ENCODE assay signal across 8 cellular contexts in genomic region chr1:206933333-206933945, GRCh38. TPM values are rescaled to one million over a fixed set of nuclear protein-coding genes. Genes with fewer than 3 reads are reported as not detected.
A peak's percentile ranks its signal among the peaks of the same experiment; 100 is the strongest.
DNase-seq lines count a peak whose midpoint lies in the region; ATAC-seq and TF ChIP-seq lines count a peak whose summit lies in the region.

No MANE protein-coding gene starts in this region.

- no peak overlapping the region for H2AFZ ChIP-seq in MM.1S (ENCODE audit: low read length)

- TF ChIP-seq CTCF in MM.1S (IDR thresholded peaks at IDR 0.05; ENCODE audit: low read length) (peak; percentile 99), fibroblast of pulmonary artery (IDR thresholded peaks at IDR 0.05; ENCODE audit: low read length, missing control alignments) (peak; percentile 50)

- H3K9me2 ChIP-seq in MM.1S (replicated peaks; ENCODE audit: insufficient read depth, low read length): no peaks in the 10 kb centered on the region

- H3K9me3 ChIP-seq in MM.1S (replicated peaks; ENCODE audit: insufficient read depth, low read length): no peaks in the 10 kb centered on the region

- ATAC-seq in GM19463 (IDR thresholded peaks at IDR 0.05; ENCODE audit: unreplicated experiment): no peak

- no peaks in the 10 kb centered on the region for H4K20me1 ChIP-seq in MM.1S (ENCODE audit: insufficient read depth, low read length)

- H3K79me2 ChIP-seq in MM.1S (ENCODE audit: low read length): no peaks in the 10 kb centered on the region

- no peak overlapping the region for H3K4me2 ChIP-seq in MM.1S (ENCODE audit: low read depth, low read length)

- peaks cover 16% of the 10 kb centered on the region for H3K4me1 ChIP-seq in MM.1S (ENCODE audit: low read length)

- no peak overlapping the region for H3K27ac ChIP-seq in MM.1S (ENCODE audit: low read length)

- DNase-seq in DMS53 treated with DMSO at 0.1 percent for 48 hours (lab: John Stamatoyannopoulos, UW; ENCODE audit: unreplicated experiment) (peak; percentile 10), MM.1S (peak; percentile 89), fibroblast of pulmonary artery (ENCODE audit: low read depth) (no peak), NCI-H510A (lab: John Stamatoyannopoulos, UW) (no peak), occipital lobe (lab: John Stamatoyannopoulos, UW) (no peak)
- peak; percentile 52 to 60 for DNase-seq in activated CD8-positive, alpha-beta memory T cell treated with anti-CD3 and anti-CD28 coated beads for 4 hours (ENCODE audit: low read depth in 2 of 2)
- peak; percentile 64 for DNase-seq in stimulated activated CD4-positive, alpha-beta T cell treated with anti-CD3 and anti-CD28 coated beads, Interleukin-1b, Interleukin-23, amount 100 ng/mL, for 48 hours

- no peaks in the 10 kb centered on the region for H3K27me3 ChIP-seq in MM.1S (replicated peaks; ENCODE audit: insufficient read depth, low read length)

- H3K4me3 ChIP-seq in MM.1S (ENCODE audit: low read length): no peak overlapping the region
- H3K4me3 ChIP-seq in fibroblast of pulmonary artery (replicated peaks; ENCODE audit: low read depth, low read length): no peak overlapping the region

- H3K36me3 ChIP-seq in MM.1S (replicated peaks; ENCODE audit: insufficient read depth, low read length): no peaks in the 10 kb centered on the region

- H3F3A ChIP-seq in MM.1S (ENCODE audit: insufficient read depth, low read length): no peaks in the 10 kb centered on the region

- no peak overlapping the region for H3K9ac ChIP-seq in MM.1S (ENCODE audit: low read length)

RNA-seq across cellular contexts. Expression of gene FCMR, which starts 11.7 kb away (rescaled TPM):
- 0.47 TPM for total RNA-seq in occipital lobe

RNA-seq across cellular contexts. Expression of gene PIGR, which starts 12.8 kb away (rescaled TPM):
- not detected for total RNA-seq in occipital lobe

RNA-seq across cellular contexts. Expression of gene IL24, which starts 36.2 kb away (rescaled TPM):
- total RNA-seq in occipital lobe: not detected

RNA-seq across cellular contexts. Expression of gene FCAMR, which starts 36.8 kb away (rescaled TPM):
- total RNA-seq in occipital lobe: not detected

Comparison
In these comparisons a context has a peak if more than half of its experiments do, and no peak if none do; other contexts are left out.
1. DNase-seq: peak in DMS53 treated with DMSO at 0.1 percent for 48 hours (single experiment), MM.1S (single experiment), activated CD8-positive, alpha-beta memory T cell treated with anti-CD3 and anti-CD28 coated beads for 4 hours (2 of 2) and stimulated activated CD4-positive, alpha-beta T cell treated with anti-CD3 and anti-CD28 coated beads, Interleukin-1b, Interleukin-23, amount 100 ng/mL, for 48 hours (single experiment); none in fibroblast of pulmonary artery (single experiment), NCI-H510A (single experiment) and occipital lobe (single experiment).